16 cellular contexts compared by ENCODE assay signal in the genomic region with DNA sequence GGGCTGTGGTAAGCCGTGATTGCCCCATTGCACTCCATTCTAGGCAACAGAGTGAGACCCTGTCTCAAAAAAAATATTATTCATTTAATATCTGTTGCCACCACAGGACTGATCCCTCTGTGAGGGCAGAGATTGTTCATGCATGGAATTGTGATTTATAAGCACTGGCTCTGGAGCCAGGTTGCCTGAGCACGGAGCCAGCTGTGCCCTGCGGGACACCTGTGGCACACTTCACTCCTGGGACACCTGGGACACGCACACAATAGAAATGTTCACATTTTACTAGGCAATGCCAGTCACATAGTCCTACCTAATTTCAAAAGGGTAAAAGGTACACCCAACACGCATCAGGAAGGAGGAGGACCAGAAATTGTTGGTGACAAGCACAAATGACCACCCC.
DNase-seq lines count a peak whose midpoint lies in the region; ATAC-seq and TF ChIP-seq lines count a peak whose summit lies in the region.
"Had no signal": no experiment of that assay in that cellular context is flagged by ENCODE, and none has a peak within 500 bp of the region (broad histone marks: within the 10 kb centered on the region; RNA-seq: fewer than 3 reads in every experiment).

No MANE protein-coding gene starts in this region.

- H3K9me3 Mint-ChIP-seq in activated CD8-positive, alpha-beta memory T cell treated with anti-CD3 and anti-CD28 coated beads, Interleukin-2, amount 10 ng/mL, durations not matched to agents 7 days and 5 days (ENCODE audit: low read depth), result no peaks in the 10 kb centered on the region
- H3K9me3 Mint-ChIP-seq in Calu3 (ENCODE audit: low read depth, unreplicated experiment), result no peaks in the 10 kb centered on the region
- H3K9me3 Mint-ChIP-seq: CD14-positive monocyte; CD4-positive, CD25-positive, alpha-beta regulatory T cell had no signal

- H3K4me3 Mint-ChIP-seq in activated CD8-positive, alpha-beta memory T cell treated with anti-CD3 and anti-CD28 coated beads, Interleukin-2, amount 10 ng/mL, durations not matched to agents 7 days and 5 days, result no peak overlapping the region
- no peak overlapping the region for H3K4me3 Mint-ChIP-seq in Calu3 (ENCODE audit: low read depth, unreplicated experiment)
- H3K4me3 Mint-ChIP-seq: CD14-positive monocyte; CD4-positive, alpha-beta memory T cell; CD4-positive, CD25-positive, alpha-beta regulatory T cell had no signal

- CTCF ChIA-PET in activated CD8-positive, alpha-beta memory T cell treated with anti-CD3 and anti-CD28 coated beads, Interleukin-2, amount 10 ng/mL, durations not matched to agents 7 days and 5 days (lab: Charles Lee), result no interaction called here
- CTCF ChIA-PET in Calu3 (lab: Charles Lee), result no interaction called here

- intact Hi-C loops in Calu3 (cut with micrococcal nuclease; ENCODE audit: unreplicated experiment), result no loop called here

- DNase-seq in activated CD8-positive, alpha-beta memory T cell treated with anti-CD3 and anti-CD28 coated beads, Interleukin-2, amount 10 ng/mL, durations not matched to agents 7 days and 5 days, result peak; percentile 9
- no peak for DNase-seq in activated CD8-positive, alpha-beta memory T cell treated with anti-CD3 and anti-CD28 coated beads, Interleukin-2, amount 50 U/mL, for 48 hours
- DNase-seq in NCI-H69 (lab: John Stamatoyannopoulos, UW) (peak; percentile 12), Calu3 (no peak), NAMALWA (ENCODE audit: low spot score) (no peak)
- DNase-seq: 8988T; ACHN; BE2C; C1 segment of cervical spinal cord; CD4-positive, alpha-beta memory T cell; CD4-positive, CD25-positive, alpha-beta regulatory T cell; CD8-positive, alpha-beta memory T cell; COR-L47; DMS79 treated with DMSO at 0.1 percent for 48 hours; GF-D8 had no signal

- no peaks in the 10 kb centered on the region for H3K36me3 Mint-ChIP-seq in activated CD8-positive, alpha-beta memory T cell treated with anti-CD3 and anti-CD28 coated beads, Interleukin-2, amount 10 ng/mL, durations not matched to agents 7 days and 5 days
- H3K36me3 Mint-ChIP-seq in Calu3 (ENCODE audit: insufficient read depth, unreplicated experiment), result no peaks in the 10 kb centered on the region
- H3K36me3 Mint-ChIP-seq: CD14-positive monocyte; CD4-positive, alpha-beta memory T cell; CD4-positive, CD25-positive, alpha-beta regulatory T cell; CD8-positive, alpha-beta memory T cell had no signal

- no TSS peak for BruUV-seq in Calu3 (replicated peaks; lab: Mats Ljungman, UMichigan)

- peaks cover 14% of the 10 kb centered on the region for H3K27me3 Mint-ChIP-seq in activated CD8-positive, alpha-beta memory T cell treated with anti-CD3 and anti-CD28 coated beads, Interleukin-2, amount 10 ng/mL, durations not matched to agents 7 days and 5 days
- peaks cover 77% of the 10 kb centered on the region for H3K27me3 Mint-ChIP-seq in Calu3 (ENCODE audit: unreplicated experiment)

- no peak for TF ChIP-seq CTCF in Calu3 (IDR thresholded peaks at IDR 0.05; ENCODE audit: unreplicated experiment)

- no peak for ATAC-seq in activated CD8-positive, alpha-beta memory T cell treated with anti-CD3 and anti-CD28 coated beads, Interleukin-2, amount 10 ng/mL, durations not matched to agents 7 days and 5 days

- no peaks in the 10 kb centered on the region for H3K4me1 Mint-ChIP-seq in activated CD8-positive, alpha-beta memory T cell treated with anti-CD3 and anti-CD28 coated beads, Interleukin-2, amount 10 ng/mL, durations not matched to agents 7 days and 5 days
- no peaks in the 10 kb centered on the region for H3K4me1 Mint-ChIP-seq in Calu3 (ENCODE audit: low read depth, unreplicated experiment)
- H3K4me1 Mint-ChIP-seq: CD14-positive monocyte; CD4-positive, alpha-beta memory T cell; CD4-positive, CD25-positive, alpha-beta regulatory T cell; CD8-positive, alpha-beta memory T cell had no signal

- H3K27ac Mint-ChIP-seq in activated CD8-positive, alpha-beta memory T cell treated with anti-CD3 and anti-CD28 coated beads, Interleukin-2, amount 10 ng/mL, durations not matched to agents 7 days and 5 days, result no peak overlapping the region
- H3K27ac Mint-ChIP-seq in Calu3 (ENCODE audit: unreplicated experiment), result no peak overlapping the region
- H3K27ac Mint-ChIP-seq: CD14-positive monocyte; CD4-positive, CD25-positive, alpha-beta regulatory T cell had no signal

Comparison
In these comparisons a context has a peak if more than half of its experiments do, and no peak if none do; other contexts are left out.
1. DNase-seq: peak in activated CD8-positive, alpha-beta memory T cell treated with anti-CD3 and anti-CD28 coated beads, Interleukin-2, amount 10 ng/mL, durations not matched to agents 7 days and 5 days (single experiment) and NCI-H69 (single experiment); none in activated CD8-positive, alpha-beta memory T cell treated with anti-CD3 and anti-CD28 coated beads, Interleukin-2, amount 50 U/mL, for 48 hours (single experiment), Calu3 (single experiment) and NAMALWA (single experiment).